7 cellular contexts compared by ENCODE assay signal in genomic region chr4:78806943-78807458, GRCh38.
"Had no signal": no experiment of that assay in that cellular context is flagged by ENCODE, and none has a peak within 500 bp of the region (broad histone marks: within the 10 kb centered on the region; RNA-seq: fewer than 3 reads in every experiment).

No MANE protein-coding gene starts in this region.

- H3K4me2 ChIP-seq: GM23338 had no signal

- DNase-seq: H9, HCEC 1CT, KG1 had no signal

- FAIRE-seq: H1, H54, HTR-8/SVneo had no signal

- H2AFZ ChIP-seq: GM23338 had no signal

- H3K4me3 ChIP-seq: GM23338 had no signal

- ATAC-seq: GM23338 had no signal
